2 cellular contexts compared by ENCODE assay signal in genomic region chr4:98739718-98740117, GRCh38.
TF ChIP-seq lines count a peak whose summit lies in the region.

No MANE protein-coding gene starts in this region.

TF ChIP-seq in GM23338, 12 proteins besides CTCF, POLR2A, EP300 and RAD21:
- TF ChIP-seq, protein P1, sequence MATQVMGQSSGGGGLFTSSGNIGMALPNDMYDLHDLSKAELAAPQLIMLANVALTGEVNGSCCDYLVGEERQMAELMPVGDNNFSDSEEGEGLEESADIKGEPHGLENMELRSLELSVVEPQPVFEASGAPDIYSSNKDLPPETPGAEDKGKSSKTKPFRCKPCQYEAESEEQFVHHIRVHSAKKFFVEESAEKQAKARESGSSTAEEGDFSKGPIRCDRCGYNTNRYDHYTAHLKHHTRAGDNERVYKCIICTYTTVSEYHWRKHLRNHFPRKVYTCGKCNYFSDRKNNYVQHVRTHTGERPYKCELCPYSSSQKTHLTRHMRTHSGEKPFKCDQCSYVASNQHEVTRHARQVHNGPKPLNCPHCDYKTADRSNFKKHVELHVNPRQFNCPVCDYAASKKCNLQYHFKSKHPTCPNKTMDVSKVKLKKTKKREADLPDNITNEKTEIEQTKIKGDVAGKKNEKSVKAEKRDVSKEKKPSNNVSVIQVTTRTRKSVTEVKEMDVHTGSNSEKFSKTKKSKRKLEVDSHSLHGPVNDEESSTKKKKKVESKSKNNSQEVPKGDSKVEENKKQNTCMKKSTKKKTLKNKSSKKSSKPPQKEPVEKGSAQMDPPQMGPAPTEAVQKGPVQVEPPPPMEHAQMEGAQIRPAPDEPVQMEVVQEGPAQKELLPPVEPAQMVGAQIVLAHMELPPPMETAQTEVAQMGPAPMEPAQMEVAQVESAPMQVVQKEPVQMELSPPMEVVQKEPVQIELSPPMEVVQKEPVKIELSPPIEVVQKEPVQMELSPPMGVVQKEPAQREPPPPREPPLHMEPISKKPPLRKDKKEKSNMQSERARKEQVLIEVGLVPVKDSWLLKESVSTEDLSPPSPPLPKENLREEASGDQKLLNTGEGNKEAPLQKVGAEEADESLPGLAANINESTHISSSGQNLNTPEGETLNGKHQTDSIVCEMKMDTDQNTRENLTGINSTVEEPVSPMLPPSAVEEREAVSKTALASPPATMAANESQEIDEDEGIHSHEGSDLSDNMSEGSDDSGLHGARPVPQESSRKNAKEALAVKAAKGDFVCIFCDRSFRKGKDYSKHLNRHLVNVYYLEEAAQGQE (IDR thresholded peaks at IDR 0.05; ENCODE audit: unreplicated experiment), result no peak
- TF ChIP-seq ETS1 (IDR thresholded peaks at IDR 0.05), result no peak
- TF ChIP-seq EZH2 (IDR thresholded peaks at IDR 0.05; ENCODE audit: low read depth, unreplicated experiment), result no peak
- TF ChIP-seq, protein P2, sequence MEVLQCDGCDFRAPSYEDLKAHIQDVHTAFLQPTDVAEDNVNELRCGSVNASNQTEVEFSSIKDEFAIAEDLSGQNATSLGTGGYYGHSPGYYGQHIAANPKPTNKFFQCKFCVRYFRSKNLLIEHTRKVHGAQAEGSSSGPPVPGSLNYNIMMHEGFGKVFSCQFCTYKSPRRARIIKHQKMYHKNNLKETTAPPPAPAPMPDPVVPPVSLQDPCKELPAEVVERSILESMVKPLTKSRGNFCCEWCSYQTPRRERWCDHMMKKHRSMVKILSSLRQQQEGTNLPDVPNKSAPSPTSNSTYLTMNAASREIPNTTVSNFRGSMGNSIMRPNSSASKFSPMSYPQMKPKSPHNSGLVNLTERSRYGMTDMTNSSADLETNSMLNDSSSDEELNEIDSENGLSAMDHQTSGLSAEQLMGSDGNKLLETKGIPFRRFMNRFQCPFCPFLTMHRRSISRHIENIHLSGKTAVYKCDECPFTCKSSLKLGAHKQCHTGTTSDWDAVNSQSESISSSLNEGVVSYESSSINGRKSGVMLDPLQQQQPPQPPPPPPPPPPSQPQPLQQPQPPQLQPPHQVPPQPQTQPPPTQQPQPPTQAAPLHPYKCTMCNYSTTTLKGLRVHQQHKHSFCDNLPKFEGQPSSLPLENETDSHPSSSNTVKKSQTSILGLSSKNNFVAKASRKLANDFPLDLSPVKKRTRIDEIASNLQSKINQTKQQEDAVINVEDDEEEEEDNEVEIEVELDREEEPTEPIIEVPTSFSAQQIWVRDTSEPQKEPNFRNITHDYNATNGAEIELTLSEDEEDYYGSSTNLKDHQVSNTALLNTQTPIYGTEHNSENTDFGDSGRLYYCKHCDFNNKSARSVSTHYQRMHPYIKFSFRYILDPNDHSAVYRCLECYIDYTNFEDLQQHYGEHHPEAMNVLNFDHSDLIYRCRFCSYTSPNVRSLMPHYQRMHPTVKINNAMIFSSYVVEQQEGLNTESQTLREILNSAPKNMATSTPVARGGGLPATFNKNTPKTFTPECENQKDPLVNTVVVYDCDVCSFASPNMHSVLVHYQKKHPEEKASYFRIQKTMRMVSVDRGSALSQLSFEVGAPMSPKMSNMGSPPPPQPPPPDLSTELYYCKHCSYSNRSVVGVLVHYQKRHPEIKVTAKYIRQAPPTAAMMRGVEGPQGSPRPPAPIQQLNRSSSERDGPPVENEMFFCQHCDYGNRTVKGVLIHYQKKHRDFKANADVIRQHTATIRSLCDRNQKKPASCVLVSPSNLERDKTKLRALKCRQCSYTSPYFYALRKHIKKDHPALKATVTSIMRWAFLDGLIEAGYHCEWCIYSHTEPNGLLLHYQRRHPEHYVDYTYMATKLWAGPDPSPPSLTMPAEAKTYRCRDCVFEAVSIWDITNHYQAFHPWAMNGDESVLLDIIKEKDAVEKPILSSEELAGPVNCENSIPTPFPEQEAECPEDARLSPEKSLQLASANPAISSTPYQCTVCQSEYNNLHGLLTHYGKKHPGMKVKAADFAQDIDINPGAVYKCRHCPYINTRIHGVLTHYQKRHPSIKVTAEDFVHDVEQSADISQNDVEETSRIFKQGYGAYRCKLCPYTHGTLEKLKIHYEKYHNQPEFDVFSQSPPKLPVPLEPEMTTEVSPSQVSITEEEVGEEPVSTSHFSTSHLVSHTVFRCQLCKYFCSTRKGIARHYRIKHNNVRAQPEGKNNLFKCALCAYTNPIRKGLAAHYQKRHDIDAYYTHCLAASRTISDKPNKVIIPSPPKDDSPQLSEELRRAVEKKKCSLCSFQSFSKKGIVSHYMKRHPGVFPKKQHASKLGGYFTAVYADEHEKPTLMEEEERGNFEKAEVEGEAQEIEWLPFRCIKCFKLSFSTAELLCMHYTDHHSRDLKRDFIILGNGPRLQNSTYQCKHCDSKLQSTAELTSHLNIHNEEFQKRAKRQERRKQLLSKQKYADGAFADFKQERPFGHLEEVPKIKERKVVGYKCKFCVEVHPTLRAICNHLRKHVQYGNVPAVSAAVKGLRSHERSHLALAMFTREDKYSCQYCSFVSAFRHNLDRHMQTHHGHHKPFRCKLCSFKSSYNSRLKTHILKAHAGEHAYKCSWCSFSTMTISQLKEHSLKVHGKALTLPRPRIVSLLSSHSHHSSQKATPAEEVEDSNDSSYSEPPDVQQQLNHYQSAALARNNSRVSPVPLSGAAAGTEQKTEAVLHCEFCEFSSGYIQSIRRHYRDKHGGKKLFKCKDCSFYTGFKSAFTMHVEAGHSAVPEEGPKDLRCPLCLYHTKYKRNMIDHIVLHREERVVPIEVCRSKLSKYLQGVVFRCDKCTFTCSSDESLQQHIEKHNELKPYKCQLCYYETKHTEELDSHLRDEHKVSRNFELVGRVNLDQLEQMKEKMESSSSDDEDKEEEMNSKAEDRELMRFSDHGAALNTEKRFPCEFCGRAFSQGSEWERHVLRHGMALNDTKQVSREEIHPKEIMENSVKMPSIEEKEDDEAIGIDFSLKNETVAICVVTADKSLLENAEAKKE (CRISPR knock-in tag; IDR thresholded peaks at IDR 0.05), result no peak
- TF ChIP-seq POLR2AphosphoS5 (IDR thresholded peaks at IDR 0.05; ENCODE audit: low read depth), result no peak
- TF ChIP-seq JUNB (IDR thresholded peaks at IDR 0.05; ENCODE audit: unreplicated experiment), result no peak

TF ChIP-seq in H1, 55 proteins besides CTCF, POLR2A, EP300 and RAD21 (continued from another document):
- TF ChIP-seq CHD7 (IDR thresholded peaks at IDR 0.05; ENCODE audit: insufficient replicate concordance, low read length) (no peak), MAX (IDR thresholded peaks at IDR 0.05) (no peak), SP4 (IDR thresholded peaks at IDR 0.05; ENCODE audit: low read length) (no peak), JUND (IDR thresholded peaks at IDR 0.05; ENCODE audit: low read length) (no peak)
- TF ChIP-seq, protein P3, sequence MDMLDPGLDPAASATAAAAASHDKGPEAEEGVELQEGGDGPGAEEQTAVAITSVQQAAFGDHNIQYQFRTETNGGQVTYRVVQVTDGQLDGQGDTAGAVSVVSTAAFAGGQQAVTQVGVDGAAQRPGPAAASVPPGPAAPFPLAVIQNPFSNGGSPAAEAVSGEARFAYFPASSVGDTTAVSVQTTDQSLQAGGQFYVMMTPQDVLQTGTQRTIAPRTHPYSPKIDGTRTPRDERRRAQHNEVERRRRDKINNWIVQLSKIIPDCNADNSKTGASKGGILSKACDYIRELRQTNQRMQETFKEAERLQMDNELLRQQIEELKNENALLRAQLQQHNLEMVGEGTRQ (IDR thresholded peaks at IDR 0.05; ENCODE audit: low read length), result no peak
